ENCODE assay signal across 9 cellular contexts in genomic region chr5:157732130-157732783, GRCh38. TPM values are rescaled to one million over a fixed set of nuclear protein-coding genes. Genes with fewer than 3 reads are reported as not detected.
DNase-seq lines count a peak whose midpoint lies in the region; ATAC-seq lines count a peak whose summit lies in the region.
"Had no signal": no experiment of that assay in that cellular context is flagged by ENCODE, and none has a peak within 500 bp of the region (broad histone marks: within the 10 kb centered on the region; RNA-seq: fewer than 3 reads in every experiment).

No MANE protein-coding gene starts in this region.

- H3K4me3 Mint-ChIP-seq in activated CD4-positive, alpha-beta T cell treated with anti-CD3 and anti-CD28 coated beads, Interleukin-2, amount 10 ng/mL, durations not matched to agents 7 days and 5 days = peak overlapping the region; percentile 83
- H3K4me3 Mint-ChIP-seq in activated CD8-positive, alpha-beta T cell treated with anti-CD3 and anti-CD28 coated beads, Interleukin-2, amount 10 ng/mL, durations not matched to agents 7 days and 5 days = peak overlapping the region; percentile 89
- H3K4me3 Mint-ChIP-seq in immature natural killer cell = peak overlapping the region; percentile 94 to 100 (median 96)

- peak overlapping the region; percentile 89 for H3K27ac Mint-ChIP-seq in activated CD4-positive, alpha-beta T cell treated with anti-CD3 and anti-CD28 coated beads, Interleukin-2, amount 10 ng/mL, durations not matched to agents 7 days and 5 days
- H3K27ac Mint-ChIP-seq in activated CD8-positive, alpha-beta T cell treated with anti-CD3 and anti-CD28 coated beads, Interleukin-2, amount 10 ng/mL, durations not matched to agents 7 days and 5 days = no peak overlapping the region
- H3K27ac Mint-ChIP-seq in immature natural killer cell = peak overlapping the region in 5 of 6 donors; percentile 95 to 98 (median 97)

- no peak for ATAC-seq in activated CD8-positive, alpha-beta T cell treated with anti-CD3 and anti-CD28 coated beads, Interleukin-2, amount 10 ng/mL, durations not matched to agents 7 days and 5 days
- no peak for ATAC-seq in GM18868 (IDR thresholded peaks at IDR 0.05; ENCODE audit: unreplicated experiment)

- in situ Hi-C loops in KBM-7 (cut with MboI; ENCODE audit: low pct_unique_long_range_greater_than_20kb, low sequenced_read_pairs) = no loop called here

- H3K27me3 Mint-ChIP-seq in activated CD4-positive, alpha-beta T cell treated with anti-CD3 and anti-CD28 coated beads, Interleukin-2, amount 10 ng/mL, durations not matched to agents 7 days and 5 days = no peaks in the 10 kb centered on the region
- H3K27me3 Mint-ChIP-seq in activated CD8-positive, alpha-beta T cell treated with anti-CD3 and anti-CD28 coated beads, Interleukin-2, amount 10 ng/mL, durations not matched to agents 7 days and 5 days (ENCODE audit: low read depth) = no peaks in the 10 kb centered on the region
- H3K27me3 Mint-ChIP-seq in immature natural killer cell (ENCODE audit: low read depth in 3 of 3) = peaks cover 8 to 11% (median 8%) of the 10 kb centered on the region in 3 donors

- H3K9me3 Mint-ChIP-seq in activated CD4-positive, alpha-beta T cell treated with anti-CD3 and anti-CD28 coated beads, Interleukin-2, amount 10 ng/mL, durations not matched to agents 7 days and 5 days = no peaks in the 10 kb centered on the region
- no peaks in the 10 kb centered on the region for H3K9me3 Mint-ChIP-seq in activated CD8-positive, alpha-beta T cell treated with anti-CD3 and anti-CD28 coated beads, Interleukin-2, amount 10 ng/mL, durations not matched to agents 7 days and 5 days (ENCODE audit: insufficient read depth)
- no peaks in the 10 kb centered on the region for H3K9me3 Mint-ChIP-seq in immature natural killer cell

- H3K27me3 ChIP-seq in subcutaneous abdominal adipose tissue (ENCODE audit: control insufficient read depth in 5 of 5, insufficient read depth in 4 of 5, low read length in 5 of 5) = no peaks in the 10 kb centered on the region
- H3K27me3 ChIP-seq: gastroesophageal sphincter had no signal

- no peaks in the 10 kb centered on the region for H3K9me3 ChIP-seq in subcutaneous abdominal adipose tissue (ENCODE audit: control insufficient read depth in 5 of 5, low read length in 5 of 5)
- H3K9me3 ChIP-seq: gastroesophageal sphincter had no signal

- peak overlapping the region; percentile 81 to 98 (median 97) for H3K4me3 ChIP-seq in subcutaneous abdominal adipose tissue (ENCODE audit: low read depth in 1 of 5, low read length in 5 of 5)

- H3K36me3 Mint-ChIP-seq in activated CD4-positive, alpha-beta T cell treated with anti-CD3 and anti-CD28 coated beads, Interleukin-2, amount 10 ng/mL, durations not matched to agents 7 days and 5 days (ENCODE audit: low read depth) = peaks cover 11% of the 10 kb centered on the region
- H3K36me3 Mint-ChIP-seq in activated CD8-positive, alpha-beta T cell treated with anti-CD3 and anti-CD28 coated beads, Interleukin-2, amount 10 ng/mL, durations not matched to agents 7 days and 5 days (ENCODE audit: low read depth) = peaks cover 8% of the 10 kb centered on the region
- H3K36me3 Mint-ChIP-seq in immature natural killer cell = peaks cover 7 to 15% (median 13%) of the 10 kb centered on the region in 3 donors

- DNase-seq in activated CD4-positive, alpha-beta T cell treated with anti-CD3 and anti-CD28 coated beads, Interleukin-2, amount 10 ng/mL, durations not matched to agents 7 days and 5 days = no peak
- no peak for DNase-seq in activated CD4-positive, alpha-beta T cell treated with anti-CD3 and anti-CD28 coated beads for 48 hours
- no peak for DNase-seq in activated CD8-positive, alpha-beta T cell treated with anti-CD3 and anti-CD28 coated beads, Interleukin-2, amount 10 ng/mL, durations not matched to agents 7 days and 5 days
- no peak for DNase-seq in immature natural killer cell
- DNase-seq in NCI-H1048 (lab: John Stamatoyannopoulos, UW) = no peak
- no peak for DNase-seq in KBM-7

- CTCF ChIA-PET in activated CD4-positive, alpha-beta T cell treated with anti-CD3 and anti-CD28 coated beads, Interleukin-2, amount 10 ng/mL, durations not matched to agents 7 days and 5 days (lab: Charles Lee) = interaction anchor here (0.7 to 3.2 kb wide), 4 partner anchors 9 to 271 kb away, joined by 3 to 25 read pairs (median 4); partner anchors contain the start of gene LSM11
- CTCF ChIA-PET in activated CD8-positive, alpha-beta T cell treated with anti-CD3 and anti-CD28 coated beads, Interleukin-2, amount 10 ng/mL, durations not matched to agents 7 days and 5 days (lab: Charles Lee) = interaction anchor here (1.0 to 5.7 kb wide), 8 partner anchors 11 to 408 kb away, joined by 3 to 85 read pairs (median 4); partner anchors contain the start of genes LSM11 and NIPAL4

- peak overlapping the region in 1 of 5 donors; percentile 91 for H3K9ac ChIP-seq in subcutaneous abdominal adipose tissue (ENCODE audit: low read length in 5 of 5)

- POLR2A ChIA-PET in activated CD4-positive, alpha-beta T cell treated with anti-CD3 and anti-CD28 coated beads, Interleukin-2, amount 10 ng/mL, durations not matched to agents 7 days and 5 days (lab: Charles Lee) = no interaction called here
- POLR2A ChIA-PET in activated CD8-positive, alpha-beta T cell treated with anti-CD3 and anti-CD28 coated beads, Interleukin-2, amount 10 ng/mL, durations not matched to agents 7 days and 5 days (lab: Charles Lee) = interaction anchor here (0.6 to 1.0 kb wide), 5 partner anchors 9 to 1454 kb away, joined by 3 to 10 read pairs (median 3); partner anchors contain the start of genes CLINT1, LSM11 and MED7

- H3K4me1 Mint-ChIP-seq in activated CD4-positive, alpha-beta T cell treated with anti-CD3 and anti-CD28 coated beads, Interleukin-2, amount 10 ng/mL, durations not matched to agents 7 days and 5 days = peaks cover 20% of the 10 kb centered on the region
- peaks cover 20% of the 10 kb centered on the region for H3K4me1 Mint-ChIP-seq in activated CD8-positive, alpha-beta T cell treated with anti-CD3 and anti-CD28 coated beads, Interleukin-2, amount 10 ng/mL, durations not matched to agents 7 days and 5 days (ENCODE audit: low read depth)
- peaks cover 15 to 26% of the 10 kb centered on the region in 2 donors for H3K4me1 Mint-ChIP-seq in immature natural killer cell

- peaks cover 0 to 8% (median 5%) of the 10 kb centered on the region in 5 donors for H3K4me1 ChIP-seq in subcutaneous abdominal adipose tissue (ENCODE audit: control insufficient read depth in 5 of 5, insufficient read depth in 5 of 5, low read length in 5 of 5)

- H3K36me3 ChIP-seq in subcutaneous abdominal adipose tissue (ENCODE audit: control insufficient read depth in 5 of 5, insufficient read depth in 5 of 5, low read length in 5 of 5) = peaks cover 5 to 19% (median 9%) of the 10 kb centered on the region in 5 donors

- H3K27ac ChIP-seq in subcutaneous abdominal adipose tissue (ENCODE audit: low read depth, low read length) = peak overlapping the region; percentile 80

RNA-seq across cellular contexts. Expression of gene THG1L, which starts 1.0 kb away (rescaled TPM):
- 10 to 100 TPM; 10.8 to 13.9 TPM for total RNA-seq in activated CD4-positive, alpha-beta T cell treated with anti-CD3 and anti-CD28 coated beads, Interleukin-2, amount 10 ng/mL, durations not matched to agents 7 days and 5 days
- total RNA-seq in activated CD8-positive, alpha-beta T cell treated with anti-CD3 and anti-CD28 coated beads, Interleukin-2, amount 10 ng/mL, durations not matched to agents 7 days and 5 days = 10 to 100 TPM; 12.4 to 13.4 TPM
- 1 to 10 TPM; 1.4 to 3.8 (median 3.6) TPM for polyA plus RNA-seq in immature natural killer cell

RNA-seq across cellular contexts. Expression of gene LSM11, which starts 11.3 kb away (rescaled TPM):
- 1 to 10 TPM; 4.8 to 5.3 TPM for total RNA-seq in activated CD4-positive, alpha-beta T cell treated with anti-CD3 and anti-CD28 coated beads, Interleukin-2, amount 10 ng/mL, durations not matched to agents 7 days and 5 days
- total RNA-seq in activated CD8-positive, alpha-beta T cell treated with anti-CD3 and anti-CD28 coated beads, Interleukin-2, amount 10 ng/mL, durations not matched to agents 7 days and 5 days = 1 to 10 TPM; 5.7 to 5.8 TPM
- polyA plus RNA-seq in immature natural killer cell = under 1 TPM in 2 of 3 donors, not detected in 1; 0.48 to 0.53 TPM
